Comparison of ENCODE assay signal across 16 cellular contexts in genomic region chr19:17114414-17114831, GRCh38. TPM values are rescaled to one million over a fixed set of nuclear protein-coding genes. Genes with fewer than 3 reads are reported as not detected.
A peak's percentile ranks its signal among the peaks of the same experiment; 100 is the strongest.
DNase-seq lines count a peak whose midpoint lies in the region; TF ChIP-seq lines count a peak whose summit lies in the region.
"Had no signal": no experiment of that assay in that cellular context is flagged by ENCODE, and none has a peak within 500 bp of the region (broad histone marks: within the 10 kb centered on the region; RNA-seq: fewer than 3 reads in every experiment).

No MANE protein-coding gene starts in this region.

- H3K4me3 Mint-ChIP-seq in activated CD4-positive, alpha-beta T cell treated with anti-CD3 and anti-CD28 coated beads, Interleukin-2, amount 10 ng/mL, durations not matched to agents 24 days and 14 days: no peak overlapping the region
- H3K4me3 Mint-ChIP-seq: activated naive CD8-positive, alpha-beta T cell; activated T-cell treated with anti-CD3 and anti-CD28 coated beads, Interleukin-2, amount 50 U/mL, for 4 hours had no signal

- H3K27ac Mint-ChIP-seq in activated CD4-positive, alpha-beta T cell treated with anti-CD3 and anti-CD28 coated beads, Interleukin-2, amount 10 ng/mL, durations not matched to agents 24 days and 14 days: no peak overlapping the region
- H3K27ac Mint-ChIP-seq: activated naive CD8-positive, alpha-beta T cell had no signal

- H3K36me3 Mint-ChIP-seq in activated CD4-positive, alpha-beta T cell treated with anti-CD3 and anti-CD28 coated beads, Interleukin-2, amount 10 ng/mL, durations not matched to agents 24 days and 14 days (ENCODE audit: low read depth): peaks cover 45% of the 10 kb centered on the region

- H4K20me1 ChIP-seq in fibroblast of lung (ENCODE audit: control insufficient read depth, extremely low read depth, insufficient read depth, low read length): no peaks in the 10 kb centered on the region

- H3K9me3 Mint-ChIP-seq in activated CD4-positive, alpha-beta T cell treated with anti-CD3 and anti-CD28 coated beads, Interleukin-2, amount 10 ng/mL, durations not matched to agents 24 days and 14 days: no peaks in the 10 kb centered on the region
- H3K9me3 Mint-ChIP-seq: activated T-cell treated with anti-CD3 and anti-CD28 coated beads, Interleukin-2, amount 50 U/mL, for 4 hours had no signal

- TF ChIP-seq POLR2A in spleen (IDR thresholded peaks at IDR 0.05): no peak

- H3K4me1 ChIP-seq in fibroblast of lung (ENCODE audit: control insufficient read depth, extremely low read depth, insufficient read depth, low read length): peaks cover 4% of the 10 kb centered on the region
- peaks cover 26 to 100% (median 74%) of the 10 kb centered on the region in 6 donors for H3K4me1 ChIP-seq in spleen

- no peaks in the 10 kb centered on the region for H3K27me3 ChIP-seq in fibroblast of lung (ENCODE audit: control insufficient read depth, insufficient read depth, low read length)
- no peaks in the 10 kb centered on the region for H3K27me3 ChIP-seq in spleen (replicated peaks in 1 of 7)
- H3K27me3 ChIP-seq: right lobe of liver, tibial nerve had no signal

- H3K27me3 Mint-ChIP-seq in activated CD4-positive, alpha-beta T cell treated with anti-CD3 and anti-CD28 coated beads, Interleukin-2, amount 10 ng/mL, durations not matched to agents 24 days and 14 days: no peaks in the 10 kb centered on the region
- H3K27me3 Mint-ChIP-seq: activated naive CD8-positive, alpha-beta T cell had no signal

- in situ Hi-C loops in astrocyte of the spinal cord (cut with HindIII; ENCODE audit: low sequenced_read_pairs): no loop called here
- in situ Hi-C loops in KBM-7 (cut with MboI; ENCODE audit: low pct_unique_long_range_greater_than_20kb, low sequenced_read_pairs): no loop called here

- peak overlapping the region; percentile 36 for H3K27ac ChIP-seq in fibroblast of lung (ENCODE audit: insufficient read depth, low read length)
- peak overlapping the region in 6 of 8 donors; percentile 1 to 93 (median 88) for H3K27ac ChIP-seq in spleen

- TF ChIP-seq CTCF in astrocyte of the spinal cord (IDR thresholded peaks at IDR 0.05; ENCODE audit: low read depth, low read length): no peak
- no peak for TF ChIP-seq CTCF in fibroblast of lung (conservative IDR thresholded peaks at IDR 0.05 in 1 of 2, IDR thresholded peaks at IDR 0.05 in 1 of 2; ENCODE audit: low read depth in 1 of 2, low read length in 2 of 2)
- TF ChIP-seq CTCF in spleen (IDR thresholded peaks at IDR 0.05 in 8 of 11, conservative IDR thresholded peaks at IDR 0.05 in 3 of 11): no peak

- H3K9me3 ChIP-seq in fibroblast of lung (ENCODE audit: control insufficient read depth, insufficient read depth, low read depth, low read length) (no peaks in the 10 kb centered on the region), spleen (no peaks in the 10 kb centered on the region)
- H3K9me3 ChIP-seq: right lobe of liver, tibial nerve had no signal

- H2AFZ ChIP-seq in fibroblast of lung (ENCODE audit: low read length): no peak overlapping the region

- 85 to 91% (median 88%) methylated on average over 10 to 12 of the region's 12 CpGs for WGBS in spleen, 5 donors

- no peak overlapping the region for H3K4me2 ChIP-seq in fibroblast of lung (ENCODE audit: extremely low read depth, insufficient read depth, low read length)

- H3K4me3 ChIP-seq in astrocyte of the spinal cord (ENCODE audit: low read depth, low read length) (no peak overlapping the region), fibroblast of lung (replicated peaks in 1 of 4; ENCODE audit: control extremely low read depth in 1 of 4, insufficient read depth in 1 of 4, low read depth in 3 of 4, low read length in 4 of 4) (no peak overlapping the region), spleen (no peak overlapping the region)
- H3K4me3 ChIP-seq: right lobe of liver, tibial nerve had no signal

- H3K79me2 ChIP-seq in fibroblast of lung (ENCODE audit: control insufficient read depth, insufficient read depth, low read length): peaks cover 75% of the 10 kb centered on the region

- H3K9ac ChIP-seq in fibroblast of lung (ENCODE audit: insufficient read depth, low read length): no peak overlapping the region

- intact Hi-C loops in spleen (cut with DNase I; ENCODE audit: low total_unique reads): no loop called here
- intact Hi-C loops in activated CD4-positive, alpha-beta T cell treated with anti-CD3 and anti-CD28 coated beads, Interleukin-2, amount 10 ng/mL, durations not matched to agents 24 days and 14 days (cut with micrococcal nuclease): no loop called here

- H3K4me1 Mint-ChIP-seq in activated CD4-positive, alpha-beta T cell treated with anti-CD3 and anti-CD28 coated beads, Interleukin-2, amount 10 ng/mL, durations not matched to agents 24 days and 14 days: peaks cover 25% of the 10 kb centered on the region

- DNase-seq in ELF-1 (ENCODE audit: low read depth, low spot score): peak; percentile 54
- peak; percentile 44 for DNase-seq in astrocyte of the spinal cord (ENCODE audit: low read depth, low spot score)
- peak in 1 of 2 donors; percentile 61 for DNase-seq in fibroblast of lung (ENCODE audit: low read depth in 2 of 2)
- no peak for DNase-seq in spleen
- no peak for DNase-seq in HT-29 (ENCODE audit: low spot score)
- no peak for DNase-seq in activated CD4-positive, alpha-beta T cell treated with anti-CD3 and anti-CD28 coated beads, Interleukin-2, amount 10 ng/mL, durations not matched to agents 24 days and 14 days
- no peak for DNase-seq in NCI-H82 (lab: John Stamatoyannopoulos, UW)
- DNase-seq in KBM-7: no peak
- DNase-seq: activated T-cell treated with anti-CD3 and anti-CD28 coated beads, Interleukin-2, amount 50 U/mL, for 4 hours; DMS153; NCI-H2081; NCI-H774; right lobe of liver; stimulated activated CD8-positive, alpha-beta memory T cell treated with anti-CD3 and anti-CD28 coated beads, Interleukin-4, amount 100 ng/mL, for 48 hours had no signal

- H3K36me3 ChIP-seq in fibroblast of lung (ENCODE audit: control insufficient read depth, insufficient read depth, low read length) (peaks cover 12% of the 10 kb centered on the region), spleen (peaks cover 0 to 93% (median 20%) of the 10 kb centered on the region in 6 donors)
- H3K36me3 ChIP-seq: right lobe of liver had no signal

RNA-seq across cellular contexts. Expression of gene MYO9B, which starts 38.8 kb away (rescaled TPM):
- total RNA-seq in fibroblast of lung (44.2 and 52.5 TPM in 2 replicates), spleen (100 to 1,000 TPM; 232 to 329 (median 281) TPM)
- polyA plus RNA-seq in fibroblast of lung (32.5 and 39.5 TPM in 2 replicates), spleen (100 to 1,000 TPM in 2 of 3 donors, 10 to 100 TPM in 1; 70.5 to 192 (median 190) TPM)
- polyA plus RNA-seq in fibroblast of lung (2012): 64.0 and 66.2 TPM in 2 replicates
- polyA minus RNA-seq in fibroblast of lung (ENCODE audit: low replicate concordance): 143 and 156 TPM in 2 replicates
- 63.4 and 67.9 TPM in 2 replicates for total RNA-seq in HT-29 (2014; rRNA removed; shearing (Covaris generic))
- total RNA-seq in activated CD4-positive, alpha-beta T cell treated with anti-CD3 and anti-CD28 coated beads, Interleukin-2, amount 10 ng/mL, durations not matched to agents 24 days and 14 days: 120 TPM in 2 replicates

RNA-seq across cellular contexts. Expression of gene HAUS8, which starts 39.2 kb away (rescaled TPM):
- total RNA-seq in fibroblast of lung (2.0 and 2.1 TPM in 2 replicates), spleen (10 to 100 TPM in 5 of 7 donors, 1 to 10 TPM in 2; 7.7 to 15.3 (median 13.2) TPM)
- polyA plus RNA-seq in fibroblast of lung (6.7 and 13.8 TPM in 2 replicates), spleen (10 to 100 TPM; 20.5 to 24.5 (median 22.6) TPM)
- 5.0 and 12.2 TPM in 2 replicates for polyA plus RNA-seq in fibroblast of lung (2012)
- 2.7 and 6.0 TPM in 2 replicates for polyA minus RNA-seq in fibroblast of lung (ENCODE audit: low replicate concordance)
- 9.1 and 11.7 TPM in 2 replicates for total RNA-seq in HT-29 (2014; rRNA removed; shearing (Covaris generic))
- total RNA-seq in activated CD4-positive, alpha-beta T cell treated with anti-CD3 and anti-CD28 coated beads, Interleukin-2, amount 10 ng/mL, durations not matched to agents 24 days and 14 days: 32.5 and 35.0 TPM in 2 replicates

Comparison
In these comparisons a context has a peak if more than half of its experiments do, and no peak if none do; other contexts are left out.
1. DNase-seq: peak in ELF-1 (single experiment) and astrocyte of the spinal cord (single experiment); none in spleen (single experiment), HT-29 (single experiment), activated CD4-positive, alpha-beta T cell treated with anti-CD3 and anti-CD28 coated beads, Interleukin-2, amount 10 ng/mL, durations not matched to agents 24 days and 14 days (single experiment), NCI-H82 (single experiment) and KBM-7 (single experiment).